Comparison of ENCODE assay signal across 12 cellular contexts in the genomic region with DNA sequence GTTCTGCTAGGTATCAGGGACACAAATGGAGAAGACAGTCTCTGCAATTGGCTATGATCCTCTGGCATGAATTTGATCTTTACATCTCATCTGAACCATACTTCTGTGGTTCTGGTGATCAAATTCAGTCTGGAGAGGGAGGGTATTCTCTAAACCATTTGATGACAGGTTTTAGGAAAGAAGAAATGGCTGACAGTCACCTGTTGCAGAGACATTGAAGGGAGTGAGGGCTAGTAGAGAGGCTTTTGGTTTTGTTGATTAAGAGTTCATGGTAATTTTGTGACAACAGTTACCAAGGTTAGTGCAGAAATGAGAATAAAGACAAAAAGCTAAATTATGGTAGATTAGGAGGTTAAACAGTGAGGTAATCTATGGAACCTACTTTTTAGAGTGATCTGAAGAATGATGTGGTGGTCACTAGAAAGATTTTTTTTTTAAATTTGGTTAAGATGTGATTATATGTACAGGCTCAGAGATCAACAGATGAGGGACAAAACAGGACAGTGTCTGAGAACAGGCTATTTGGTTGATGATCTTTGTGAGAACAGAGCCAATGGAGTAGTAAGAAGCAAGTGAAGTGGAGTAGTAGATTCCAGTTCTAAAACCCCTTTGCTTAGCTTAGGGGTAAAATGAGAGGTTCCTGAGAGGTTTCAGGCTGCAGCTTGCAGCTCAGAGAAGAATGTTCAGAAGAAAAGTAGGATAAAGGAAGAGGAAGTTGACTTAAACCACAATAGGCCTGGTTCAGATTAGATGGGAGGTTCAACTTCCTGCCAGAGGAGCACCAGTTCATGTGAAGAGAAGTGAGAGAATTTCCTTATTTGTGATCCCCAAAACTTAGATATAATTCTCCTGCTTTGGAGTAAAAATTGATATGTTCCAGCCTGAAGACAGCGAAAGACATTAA. TPM values are rescaled to one million over a fixed set of nuclear protein-coding genes. Genes with fewer than 3 reads are reported as not detected.
DNase-seq lines count a peak whose midpoint lies in the region; ATAC-seq, FAIRE-seq and TF ChIP-seq lines count a peak whose summit lies in the region.
"Had no signal": no experiment of that assay in that cellular context is flagged by ENCODE, and none has a peak within 500 bp of the region (broad histone marks: within the 10 kb centered on the region; RNA-seq: fewer than 3 reads in every experiment).

No MANE protein-coding gene starts in this region.

- H4K20me1 ChIP-seq in OCI-LY3 (ENCODE audit: insufficient read depth, low read length) (no peaks in the 10 kb centered on the region), astrocyte (ENCODE audit: insufficient read depth, low read length) (no peaks in the 10 kb centered on the region)

- TF ChIP-seq CTCF in OCI-LY3 (IDR thresholded peaks at IDR 0.05; ENCODE audit: low read depth, low read length): no peak
- TF ChIP-seq CTCF in astrocyte (IDR thresholded peaks at IDR 0.05; ENCODE audit: insufficient read depth, low read depth, low read length): no peak
- TF ChIP-seq CTCF in GM10248 (IDR thresholded peaks at IDR 0.05; ENCODE audit: control extremely low read depth, extremely low read depth, low read depth, missing control alignments): no peak

- H3K4me1 ChIP-seq in OCI-LY3 (ENCODE audit: low read length): peaks cover 39% of the 10 kb centered on the region
- no peaks in the 10 kb centered on the region for H3K4me1 ChIP-seq in astrocyte (ENCODE audit: insufficient read depth, low read length)

- H3K36me3 ChIP-seq in OCI-LY3 (replicated peaks; ENCODE audit: low read depth, low read length) (no peaks in the 10 kb centered on the region), astrocyte (ENCODE audit: insufficient read depth, low read length) (no peaks in the 10 kb centered on the region)
- H3K36me3 ChIP-seq: WERI-Rb-1 had no signal

- no peaks in the 10 kb centered on the region for H3K27me3 Mint-ChIP-seq in activated naive CD4-positive, alpha-beta T cell treated with anti-CD3 and anti-CD28 coated beads, Interleukin-2, amount 50 U/mL, for 24 hours
- no peaks in the 10 kb centered on the region for H3K27me3 Mint-ChIP-seq in astrocyte (ENCODE audit: low read depth, unreplicated experiment)
- H3K27me3 Mint-ChIP-seq in stimulated activated naive B cell treated with anti-CD40 and anti-IgM and Interleukin-4, amounts not matched to agents 10 μg/mL and 1 μg/mL and 100 μg/mL, for 72 hours: no peaks in the 10 kb centered on the region

- DNase-seq in activated naive CD4-positive, alpha-beta T cell treated with Interleukin-2 at 50 U/mL for 16 hours: no peak
- DNase-seq in astrocyte (ENCODE audit: low read depth) (no peak), GM10248 (ENCODE audit: extremely low spot score) (no peak)
- no peak for DNase-seq in stimulated activated naive B cell treated with anti-CD40 and anti-IgM and Interleukin-4, amounts not matched to agents 10 μg/mL and 1 μg/mL and 100 μg/mL, for 72 hours
- no peak for DNase-seq in activated CD8-positive, alpha-beta memory T cell treated with anti-CD3 and anti-CD28 coated beads for 24 hours
- DNase-seq: NCI-H1417 treated with DMSO at 0.1 percent for 48 hours, WERI-Rb-1 had no signal

- POLR2A ChIA-PET in GM10248 (lab: Yijun Ruan, JAX): no interaction called here

- CTCF ChIA-PET in GM10248 (lab: Yijun Ruan, JAX): interaction anchor here (1.1 to 2.4 kb wide), 2 partner anchors 10 to 12 kb away, joined by 3 to 7 read pairs; no protein-coding TSS in a partner anchor

- H3K36me3 Mint-ChIP-seq in activated naive CD4-positive, alpha-beta T cell treated with anti-CD3 and anti-CD28 coated beads, Interleukin-2, amount 50 U/mL, for 24 hours: no peaks in the 10 kb centered on the region
- H3K36me3 Mint-ChIP-seq in astrocyte (ENCODE audit: low read depth, unreplicated experiment): no peaks in the 10 kb centered on the region
- peaks cover 0 to 18% of the 10 kb centered on the region in 2 donors for H3K36me3 Mint-ChIP-seq in stimulated activated naive B cell treated with anti-CD40 and anti-IgM and Interleukin-4, amounts not matched to agents 10 μg/mL and 1 μg/mL and 100 μg/mL, for 72 hours

- H3K4me2 ChIP-seq in OCI-LY3 (ENCODE audit: low read length) (0 out of 2 replicates have a peak overlapping the region, but pooled peaks have one; percentile 24), astrocyte (ENCODE audit: low read length) (no peak overlapping the region)
- H3K4me2 ChIP-seq: smooth muscle cell had no signal

- peak overlapping the region; percentile 47 for H3K4me3 Mint-ChIP-seq in activated naive CD4-positive, alpha-beta T cell treated with anti-CD3 and anti-CD28 coated beads, Interleukin-2, amount 50 U/mL, for 24 hours
- no peak overlapping the region for H3K4me3 Mint-ChIP-seq in astrocyte (ENCODE audit: unreplicated experiment)
- no peak overlapping the region for H3K4me3 Mint-ChIP-seq in stimulated activated naive B cell treated with anti-CD40 and anti-IgM and Interleukin-4, amounts not matched to agents 10 μg/mL and 1 μg/mL and 100 μg/mL, for 72 hours

- H3K4me1 Mint-ChIP-seq in activated naive CD4-positive, alpha-beta T cell treated with anti-CD3 and anti-CD28 coated beads, Interleukin-2, amount 50 U/mL, for 24 hours: peaks cover 73% of the 10 kb centered on the region
- peaks cover 2% of the 10 kb centered on the region for H3K4me1 Mint-ChIP-seq in astrocyte (ENCODE audit: low read depth, unreplicated experiment)
- H3K4me1 Mint-ChIP-seq in stimulated activated naive B cell treated with anti-CD40 and anti-IgM and Interleukin-4, amounts not matched to agents 10 μg/mL and 1 μg/mL and 100 μg/mL, for 72 hours: peaks cover 51 to 74% of the 10 kb centered on the region in 2 donors

- H3K9me3 ChIP-seq in OCI-LY3 (ENCODE audit: insufficient read depth, low read length): no peaks in the 10 kb centered on the region
- no peaks in the 10 kb centered on the region for H3K9me3 ChIP-seq in astrocyte (ENCODE audit: insufficient read depth, low read depth, low read length)

- peak overlapping the region; percentile 95 for H3K27ac Mint-ChIP-seq in activated naive CD4-positive, alpha-beta T cell treated with anti-CD3 and anti-CD28 coated beads, Interleukin-2, amount 50 U/mL, for 24 hours
- H3K27ac Mint-ChIP-seq in astrocyte (ENCODE audit: unreplicated experiment): no peak overlapping the region
- H3K27ac Mint-ChIP-seq in stimulated activated naive B cell treated with anti-CD40 and anti-IgM and Interleukin-4, amounts not matched to agents 10 μg/mL and 1 μg/mL and 100 μg/mL, for 72 hours: peak overlapping the region; percentile 62

- H3K27ac ChIP-seq in OCI-LY3 (ENCODE audit: low read length): no peak overlapping the region
- H3K27ac ChIP-seq in astrocyte (ENCODE audit: low read depth, low read length): no peak overlapping the region
- H3K27ac ChIP-seq: WERI-Rb-1 had no signal

- H3K9ac ChIP-seq in OCI-LY3 (ENCODE audit: low read length) (no peak overlapping the region), astrocyte (ENCODE audit: low read length) (no peak overlapping the region)

- H3K4me3 ChIP-seq in OCI-LY3 (ENCODE audit: low read length): no peak overlapping the region
- no peak overlapping the region for H3K4me3 ChIP-seq in astrocyte (ENCODE audit: insufficient read depth, low read depth, low read length)
- H3K4me3 ChIP-seq: smooth muscle cell had no signal

- FAIRE-seq in astrocyte (lab: Jason Lieb, UNC): peak; percentile 37
- FAIRE-seq: endothelial cell of umbilical vein had no signal

- no peaks in the 10 kb centered on the region for H3K27me3 ChIP-seq in OCI-LY3 (ENCODE audit: low read depth, low read length)
- no peaks in the 10 kb centered on the region for H3K27me3 ChIP-seq in astrocyte (ENCODE audit: insufficient read depth, low read length)

- peak in 1 of 2 donors; percentile 26 for ATAC-seq in stimulated activated naive B cell treated with anti-CD40 and anti-IgM and Interleukin-4, amounts not matched to agents 10 μg/mL and 1 μg/mL and 100 μg/mL, for 72 hours (replicated peaks)
- no peak for ATAC-seq in GM18517 (IDR thresholded peaks at IDR 0.05; ENCODE audit: unreplicated experiment)

- H3K79me2 ChIP-seq in OCI-LY3 (ENCODE audit: low read length) (no peaks in the 10 kb centered on the region), astrocyte (ENCODE audit: insufficient read depth, low read length) (no peaks in the 10 kb centered on the region)

- H2AFZ ChIP-seq in OCI-LY3 (ENCODE audit: low read depth, low read length) (no peak overlapping the region), astrocyte (ENCODE audit: low read depth, low read length) (no peak overlapping the region)

- H3K9me3 Mint-ChIP-seq in activated naive CD4-positive, alpha-beta T cell treated with anti-CD3 and anti-CD28 coated beads, Interleukin-2, amount 50 U/mL, for 24 hours: peaks cover 5% of the 10 kb centered on the region
- H3K9me3 Mint-ChIP-seq in astrocyte (ENCODE audit: unreplicated experiment): no peaks in the 10 kb centered on the region
- peaks cover 6 to 11% of the 10 kb centered on the region in 2 donors for H3K9me3 Mint-ChIP-seq in stimulated activated naive B cell treated with anti-CD40 and anti-IgM and Interleukin-4, amounts not matched to agents 10 μg/mL and 1 μg/mL and 100 μg/mL, for 72 hours

RNA-seq across cellular contexts. Expression of a gene that starts 34.7 kb away (rescaled TPM):
- total RNA-seq in astrocyte: not detected in 2 replicates
- total RNA-seq: endothelial cell of umbilical vein, smooth muscle cell had no signal
